ENCODE assay signal across 24 cellular contexts in the genomic region with DNA sequence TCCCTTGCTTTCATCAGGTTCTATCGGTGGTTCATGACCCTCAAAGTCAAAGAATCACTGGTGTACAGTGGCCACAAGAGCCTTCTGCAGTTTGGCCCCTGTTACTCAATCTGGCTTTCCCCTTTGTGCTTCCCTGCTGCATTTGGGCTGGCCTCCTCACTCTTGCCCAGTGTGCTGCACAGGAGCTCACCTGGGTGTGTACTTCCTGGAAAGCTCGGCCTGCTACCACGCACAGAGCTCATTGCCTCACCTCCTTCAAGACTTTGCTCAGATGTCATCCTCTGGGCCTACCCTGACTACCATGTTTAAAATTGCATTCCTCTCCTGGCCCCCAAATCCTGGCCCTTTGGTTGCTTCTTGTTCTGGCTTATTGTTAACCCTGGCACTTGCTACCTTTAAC.
"Had no signal": no experiment of that assay in that cellular context is flagged by ENCODE, and none has a peak within 500 bp of the region (broad histone marks: within the 10 kb centered on the region; RNA-seq: fewer than 3 reads in every experiment).

No MANE protein-coding gene starts in this region.

- H3K27me3 Mint-ChIP-seq: memory B cell; naive thymus-derived CD4-positive, alpha-beta T cell; natural killer cell treated with Interleukin-12 subunit alpha and Interleukin-12 subunit beta and Interleukin-15 and Interleukin-18, amount 100 ng/mL, for 72 hours; progenitor cell of endocrine pancreas; stimulated activated memory B cell treated with anti-CD40 and anti-IgM and Interleukin-4, amounts not matched to agents 10 μg/mL and 1 μg/mL and 100 μg/mL, for 72 hours had no signal

- H3K4me3 Mint-ChIP-seq: memory B cell; naive thymus-derived CD4-positive, alpha-beta T cell; natural killer cell treated with Interleukin-12 subunit alpha and Interleukin-12 subunit beta and Interleukin-15 and Interleukin-18, amount 100 ng/mL, for 72 hours; stimulated activated memory B cell treated with anti-CD40 and anti-IgM and Interleukin-4, amounts not matched to agents 10 μg/mL and 1 μg/mL and 100 μg/mL, for 72 hours had no signal

- H3K27ac ChIP-seq: left lung, ovary, right atrium auricular region, right lobe of liver, suprapubic skin, thoracic aorta, tibial artery, uterus had no signal

- ATAC-seq: left colon; left lung; mucosa of descending colon; naive thymus-derived CD4-positive, alpha-beta T cell; right lobe of liver; stimulated activated memory B cell treated with anti-CD40 and anti-IgM and Interleukin-4, amounts not matched to agents 10 μg/mL and 1 μg/mL and 100 μg/mL, for 72 hours had no signal

- H3K36me3 Mint-ChIP-seq: memory B cell; naive thymus-derived CD4-positive, alpha-beta T cell; natural killer cell treated with Interleukin-12 subunit alpha and Interleukin-12 subunit beta and Interleukin-15 and Interleukin-18, amount 100 ng/mL, for 72 hours; stimulated activated memory B cell treated with anti-CD40 and anti-IgM and Interleukin-4, amounts not matched to agents 10 μg/mL and 1 μg/mL and 100 μg/mL, for 72 hours had no signal

- H3K27ac Mint-ChIP-seq: memory B cell; naive thymus-derived CD4-positive, alpha-beta T cell; natural killer cell treated with Interleukin-12 subunit alpha and Interleukin-12 subunit beta and Interleukin-15 and Interleukin-18, amount 100 ng/mL, for 72 hours; progenitor cell of endocrine pancreas; stimulated activated memory B cell treated with anti-CD40 and anti-IgM and Interleukin-4, amounts not matched to agents 10 μg/mL and 1 μg/mL and 100 μg/mL, for 72 hours had no signal

- H3K9me3 ChIP-seq: left lung, mucosa of descending colon, ovary, right lobe of liver, suprapubic skin, thoracic aorta had no signal

- H3K4me1 Mint-ChIP-seq: memory B cell; naive thymus-derived CD4-positive, alpha-beta T cell; stimulated activated memory B cell treated with anti-CD40 and anti-IgM and Interleukin-4, amounts not matched to agents 10 μg/mL and 1 μg/mL and 100 μg/mL, for 72 hours had no signal

- H3K36me3 ChIP-seq: left lung, ovary, right atrium auricular region, right lobe of liver, suprapubic skin, thoracic aorta, tibial artery, uterus had no signal

- H3K27me3 ChIP-seq: left lung, ovary, right atrium auricular region, right lobe of liver, suprapubic skin, tibial artery, uterus had no signal

- DNase-seq: hippocampal formation; left colon; midbrain; mucosa of descending colon; naive thymus-derived CD4-positive, alpha-beta T cell; ovary; right lobe of liver; stimulated activated CD4-positive, alpha-beta T cell treated with anti-CD3 and anti-CD28 coated beads, Interleukin-1b, Interleukin-23, amount 100 ng/mL, for 48 hours; stimulated activated CD4-positive, alpha-beta T cell treated with anti-CD3 and anti-CD28 coated beads, Interleukin-2, amount 100 ng/mL, for 48 hours; stimulated activated CD4-positive, alpha-beta T cell treated with anti-CD3 and anti-CD28 coated beads, Interleukin-4, amount 100 ng/mL, for 4 hours; stimulated activated CD8-positive, alpha-beta memory T cell treated with anti-CD3 and anti-CD28 coated beads, Interleukin-4, amount 100 ng/mL, for 48 hours; stimulated activated naive CD4-positive, alpha-beta T cell treated with Interleukin-2 at 50 U/mL for 16 hours; tibial artery; trophoblast cell; uterus had no signal

- H3K4me3 ChIP-seq: left lung, mucosa of descending colon, ovary, right atrium auricular region, right lobe of liver, smooth muscle cell, suprapubic skin, thoracic aorta, tibial artery, uterus had no signal

- H3K4me1 ChIP-seq: left lung, right lobe of liver, suprapubic skin, tibial artery had no signal

- H3K4me2 ChIP-seq: smooth muscle cell had no signal
